Comparison of ENCODE assay signal across 37 cellular contexts in the genomic region with DNA sequence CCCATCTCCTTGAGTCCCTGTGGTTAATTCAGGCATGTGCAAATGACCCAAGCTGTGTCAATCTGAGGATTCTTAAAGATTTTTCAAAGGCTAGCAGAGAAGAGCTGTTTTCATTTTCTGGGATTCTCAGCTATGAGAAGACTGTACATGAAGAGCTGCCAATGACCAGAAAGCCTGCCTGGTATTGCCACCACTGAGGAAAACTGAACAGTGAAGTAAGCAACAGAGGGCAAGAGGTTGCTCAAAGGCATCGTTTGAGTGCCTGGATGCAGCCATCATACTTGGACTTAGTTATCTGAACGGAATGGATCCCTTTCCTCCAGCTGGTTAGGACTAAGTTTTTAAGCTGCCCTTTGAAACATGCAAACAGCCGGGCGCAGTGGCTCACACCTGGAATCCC. TPM values are rescaled to one million over a fixed set of nuclear protein-coding genes. Genes with fewer than 3 reads are reported as not detected.
"Had no signal": no experiment of that assay in that cellular context is flagged by ENCODE, and none has a peak within 500 bp of the region (broad histone marks: within the 10 kb centered on the region; RNA-seq: fewer than 3 reads in every experiment).

No MANE protein-coding gene starts in this region.

- H3K27me3 ChIP-seq: adrenal gland had no signal

- H3K9me3 Mint-ChIP-seq: activated CD4-positive, alpha-beta memory T cell treated with anti-CD3 and anti-CD28 coated beads, Interleukin-2, amount 10 ng/mL, durations not matched to agents 7 days and 5 days; activated naive CD4-positive, alpha-beta T cell treated with anti-CD3 and anti-CD28 coated beads, Interleukin-2, amount 10 ng/mL, durations not matched to agents 7 days and 5 days had no signal

- H3K9me3 ChIP-seq: adrenal gland had no signal

- H3K4me1 ChIP-seq: adrenal gland had no signal

- H3K4me1 Mint-ChIP-seq: activated CD4-positive, alpha-beta memory T cell treated with anti-CD3 and anti-CD28 coated beads, Interleukin-2, amount 10 ng/mL, durations not matched to agents 7 days and 5 days; activated naive CD4-positive, alpha-beta T cell treated with anti-CD3 and anti-CD28 coated beads, Interleukin-2, amount 10 ng/mL, durations not matched to agents 7 days and 5 days had no signal

- H3K27ac ChIP-seq: adrenal gland, PC-9, WERI-Rb-1 had no signal

- DNase-seq: activated CD4-positive, alpha-beta memory T cell treated with anti-CD3 and anti-CD28 coated beads, Interleukin-2, amount 10 ng/mL, durations not matched to agents 7 days and 5 days; activated CD4-positive, alpha-beta T cell treated with anti-CD3 and anti-CD28 coated beads for 1 hour; activated CD4-positive, alpha-beta T cell treated with anti-CD3 and anti-CD28 coated beads for 48 hours; activated CD4-positive, CD25-positive, alpha-beta regulatory T cell; activated CD8-positive, alpha-beta memory T cell treated with anti-CD3 and anti-CD28 coated beads for 24 hours; activated CD8-positive, alpha-beta memory T cell treated with anti-CD3 and anti-CD28 coated beads, Interleukin-2, amount 10 ng/mL, durations not matched to agents 7 days and 5 days; activated CD8-positive, alpha-beta memory T cell treated with anti-CD3 and anti-CD28 coated beads, Interleukin-2, amount 50 U/mL, for 48 hours; activated effector memory CD4-positive, alpha-beta T cell treated with Interleukin-2 at 50 U/mL for 16 hours; activated naive CD4-positive, alpha-beta T cell treated with anti-CD3 and anti-CD28 coated beads, Interleukin-2, amount 10 ng/mL, durations not matched to agents 7 days and 5 days; activated T-cell treated with anti-CD3 and anti-CD28 coated beads, Interleukin-2, amount 50 U/mL, for 48 hours; adrenal gland; caudate nucleus; cerebellar nuclear complex; NCI-H1092 treated with DMSO at 0.1 percent for 48 hours; NCI-H1417; NCI-H146; NCI-H187; NCI-H2029 treated with DMSO at 0.1 percent for 48 hours; NCI-H2107; NCI-H2171; NCI-H510A; NCI-H526; NCI-H748 treated with DMSO at 0.1 percent for 48 hours; NK-92 treated with Interleukin-12 subunit alpha and Interleukin-12 subunit beta, amount 100 ng/mL, for 24 hours; PC-9; Right ventricle myocardium superior; SW 1271; T-helper 1 cell; T-helper 2 cell; T1000; WERI-Rb-1 had no signal

- H3K4me3 Mint-ChIP-seq: activated CD4-positive, alpha-beta memory T cell treated with anti-CD3 and anti-CD28 coated beads, Interleukin-2, amount 10 ng/mL, durations not matched to agents 7 days and 5 days; activated CD8-positive, alpha-beta memory T cell treated with anti-CD3 and anti-CD28 coated beads, Interleukin-2, amount 10 ng/mL, durations not matched to agents 7 days and 5 days; activated naive CD4-positive, alpha-beta T cell treated with anti-CD3 and anti-CD28 coated beads, Interleukin-2, amount 10 ng/mL, durations not matched to agents 7 days and 5 days; activated naive CD8-positive, alpha-beta T cell; brain had no signal

- H3K36me3 Mint-ChIP-seq: activated CD8-positive, alpha-beta memory T cell treated with anti-CD3 and anti-CD28 coated beads, Interleukin-2, amount 10 ng/mL, durations not matched to agents 7 days and 5 days; activated naive CD4-positive, alpha-beta T cell treated with anti-CD3 and anti-CD28 coated beads, Interleukin-2, amount 10 ng/mL, durations not matched to agents 7 days and 5 days; brain had no signal

- H3K36me3 ChIP-seq: adrenal gland, WERI-Rb-1 had no signal

- H3K4me3 ChIP-seq: adrenal gland, PC-9 had no signal

- H2AFZ ChIP-seq: PC-9 had no signal

- FAIRE-seq: astrocyte, bronchial epithelial cell, RCC 7860 had no signal

- H3K27ac Mint-ChIP-seq: activated CD4-positive, alpha-beta memory T cell treated with anti-CD3 and anti-CD28 coated beads, Interleukin-2, amount 10 ng/mL, durations not matched to agents 7 days and 5 days; activated CD8-positive, alpha-beta memory T cell treated with anti-CD3 and anti-CD28 coated beads, Interleukin-2, amount 10 ng/mL, durations not matched to agents 7 days and 5 days; activated naive CD4-positive, alpha-beta T cell treated with anti-CD3 and anti-CD28 coated beads, Interleukin-2, amount 10 ng/mL, durations not matched to agents 7 days and 5 days; activated naive CD8-positive, alpha-beta T cell; brain had no signal

- H3K4me2 ChIP-seq: PC-9 had no signal

RNA-seq across cellular contexts. Expression of a gene that starts 38.4 kb away (rescaled TPM):
- total RNA-seq: activated CD4-positive, alpha-beta memory T cell treated with anti-CD3 and anti-CD28 coated beads, Interleukin-2, amount 10 ng/mL, durations not matched to agents 7 days and 5 days; activated CD8-positive, alpha-beta memory T cell treated with anti-CD3 and anti-CD28 coated beads, Interleukin-2, amount 10 ng/mL, durations not matched to agents 7 days and 5 days; LHCN-M2; PC-9 had no signal
